9 cellular contexts compared by ENCODE assay signal in the genomic region with DNA sequence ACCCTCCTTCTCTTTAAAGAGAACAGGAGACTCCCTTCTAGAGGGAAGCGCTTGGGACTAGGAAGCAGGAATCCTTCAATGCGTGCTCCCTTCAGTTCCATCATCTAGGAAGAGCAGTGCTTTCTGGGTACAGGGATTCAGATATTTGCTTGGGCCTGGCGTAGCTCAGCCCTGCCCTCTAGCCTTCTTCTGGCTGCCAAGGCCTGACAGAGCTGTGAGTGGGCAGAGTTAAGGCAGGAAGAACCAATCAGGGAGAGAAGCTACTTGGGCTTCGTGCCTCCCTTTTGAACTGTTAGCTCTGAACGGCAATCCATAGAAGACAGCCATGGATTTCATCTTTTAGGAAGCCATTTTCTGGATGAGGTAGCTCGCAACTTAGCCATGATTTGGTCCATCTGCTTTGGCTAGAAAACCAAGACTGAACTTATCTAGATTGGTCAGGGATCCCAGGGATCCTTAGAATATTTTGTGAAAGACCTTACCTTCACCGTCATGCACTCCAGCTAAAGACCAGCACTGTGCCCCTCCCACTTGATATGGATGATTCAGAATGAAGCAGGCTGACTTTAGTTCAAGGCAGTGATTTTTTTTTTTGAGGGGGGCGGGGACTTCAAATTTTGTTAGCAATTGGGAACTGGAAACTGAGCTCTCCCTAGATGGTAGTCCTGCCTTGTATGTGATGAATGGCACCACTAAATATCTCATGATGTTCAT. TPM values are rescaled to one million over a fixed set of nuclear protein-coding genes. Genes with fewer than 3 reads are reported as not detected.
DNase-seq lines count a peak whose midpoint lies in the region; ATAC-seq and TF ChIP-seq lines count a peak whose summit lies in the region.
"Had no signal": no experiment of that assay in that cellular context is flagged by ENCODE, and none has a peak within 500 bp of the region (broad histone marks: within the 10 kb centered on the region; RNA-seq: fewer than 3 reads in every experiment).

No MANE protein-coding gene starts in this region.

- TF ChIP-seq CTCF in fibroblast of mammary gland (conservative IDR thresholded peaks at IDR 0.05; ENCODE audit: control insufficient read depth, insufficient read depth, low read depth, low read length), result no peak

- no peak overlapping the region for H3K4me3 ChIP-seq in fibroblast of mammary gland (ENCODE audit: control insufficient read depth, low read depth, low read length)

- ATAC-seq in sciatic nerve (peak; percentile 69), HG02588 (IDR thresholded peaks at IDR 0.05; ENCODE audit: unreplicated experiment) (no peak)

- DNase-seq in SIG-M5 treated with dmso at 0.1 percent for 504 hours (lab: John Stamatoyannopoulos, UW; ENCODE audit: unreplicated experiment) (peak; percentile 19), SIG-M5 (lab: John Stamatoyannopoulos, UW) (no peak), RKO (ENCODE audit: low spot score) (peak; percentile 47), fibroblast of mammary gland (ENCODE audit: low read depth) (peak; percentile 77), sciatic nerve (ENCODE audit: low spot score) (peak; percentile 53), NOMO-1 treated with DMSO at 0.1 percent for 48 hours (lab: John Stamatoyannopoulos, UW; ENCODE audit: unreplicated experiment) (no peak), epidermal melanocyte (ENCODE audit: insufficient read length, low spot score) (no peak)
- DNase-seq: T1000 had no signal

- intact Hi-C loops in sciatic nerve (cut with DNase I), result no loop called here

RNA-seq across cellular contexts. Expression of gene CORO6, which starts 2.5 kb away (rescaled TPM):
- 21.5 TPM for total RNA-seq in sciatic nerve

RNA-seq across cellular contexts. Expression of gene ANKRD13B, which starts 32.3 kb away (rescaled TPM):
- 22.4 TPM for total RNA-seq in sciatic nerve

RNA-seq across cellular contexts. Expression of gene GIT1, which starts 35.7 kb away (rescaled TPM):
- 93.8 TPM for total RNA-seq in sciatic nerve

RNA-seq across cellular contexts. Expression of gene TP53I13, which starts 56.7 kb away (rescaled TPM):
- total RNA-seq in sciatic nerve, result 39.9 TPM

RNA-seq across cellular contexts. Expression of gene ABHD15, which starts 58.4 kb away (rescaled TPM):
- total RNA-seq in sciatic nerve, result 11.1 TPM

Comparison
In these comparisons a context has a peak if more than half of its experiments do, and no peak if none do; other contexts are left out.
1. DNase-seq: peak in SIG-M5 treated with dmso at 0.1 percent for 504 hours (single experiment), RKO (single experiment), fibroblast of mammary gland (single experiment) and sciatic nerve (single experiment); none in SIG-M5 (single experiment), NOMO-1 treated with DMSO at 0.1 percent for 48 hours (single experiment) and epidermal melanocyte (single experiment).